In the genomic region with DNA sequence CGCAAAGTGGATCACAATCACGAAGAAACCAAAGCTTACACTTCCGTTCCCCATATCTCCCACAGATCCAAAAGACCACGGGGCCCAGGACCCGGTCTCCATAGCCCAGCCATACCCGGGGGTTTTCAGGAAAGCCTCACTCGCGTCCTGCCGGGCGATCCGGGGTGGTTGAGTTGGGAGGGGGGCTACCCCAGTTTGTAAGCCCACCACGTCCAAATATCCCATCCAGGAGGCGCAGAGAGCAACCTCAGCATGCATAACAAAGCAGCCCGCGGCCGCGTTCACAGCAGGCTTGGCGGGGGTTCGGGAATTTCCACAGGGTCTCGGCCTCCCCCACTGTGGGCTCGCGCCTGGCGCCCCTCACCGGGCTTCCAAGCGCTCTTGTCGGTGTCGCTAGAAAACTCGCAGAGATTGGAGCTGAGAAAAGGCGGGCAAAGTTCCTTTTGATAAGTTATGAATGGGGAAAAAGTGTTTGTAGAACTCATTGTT, we compare ENCODE assay signal across 1 cellular context.
TF ChIP-seq lines count a peak whose summit lies in the region.

No MANE protein-coding gene starts in this region.

TF ChIP-seq in HepG2, 621 proteins besides CTCF, POLR2A, EP300 and RAD21 (continued from another document):
- TF ChIP-seq, protein P1, sequence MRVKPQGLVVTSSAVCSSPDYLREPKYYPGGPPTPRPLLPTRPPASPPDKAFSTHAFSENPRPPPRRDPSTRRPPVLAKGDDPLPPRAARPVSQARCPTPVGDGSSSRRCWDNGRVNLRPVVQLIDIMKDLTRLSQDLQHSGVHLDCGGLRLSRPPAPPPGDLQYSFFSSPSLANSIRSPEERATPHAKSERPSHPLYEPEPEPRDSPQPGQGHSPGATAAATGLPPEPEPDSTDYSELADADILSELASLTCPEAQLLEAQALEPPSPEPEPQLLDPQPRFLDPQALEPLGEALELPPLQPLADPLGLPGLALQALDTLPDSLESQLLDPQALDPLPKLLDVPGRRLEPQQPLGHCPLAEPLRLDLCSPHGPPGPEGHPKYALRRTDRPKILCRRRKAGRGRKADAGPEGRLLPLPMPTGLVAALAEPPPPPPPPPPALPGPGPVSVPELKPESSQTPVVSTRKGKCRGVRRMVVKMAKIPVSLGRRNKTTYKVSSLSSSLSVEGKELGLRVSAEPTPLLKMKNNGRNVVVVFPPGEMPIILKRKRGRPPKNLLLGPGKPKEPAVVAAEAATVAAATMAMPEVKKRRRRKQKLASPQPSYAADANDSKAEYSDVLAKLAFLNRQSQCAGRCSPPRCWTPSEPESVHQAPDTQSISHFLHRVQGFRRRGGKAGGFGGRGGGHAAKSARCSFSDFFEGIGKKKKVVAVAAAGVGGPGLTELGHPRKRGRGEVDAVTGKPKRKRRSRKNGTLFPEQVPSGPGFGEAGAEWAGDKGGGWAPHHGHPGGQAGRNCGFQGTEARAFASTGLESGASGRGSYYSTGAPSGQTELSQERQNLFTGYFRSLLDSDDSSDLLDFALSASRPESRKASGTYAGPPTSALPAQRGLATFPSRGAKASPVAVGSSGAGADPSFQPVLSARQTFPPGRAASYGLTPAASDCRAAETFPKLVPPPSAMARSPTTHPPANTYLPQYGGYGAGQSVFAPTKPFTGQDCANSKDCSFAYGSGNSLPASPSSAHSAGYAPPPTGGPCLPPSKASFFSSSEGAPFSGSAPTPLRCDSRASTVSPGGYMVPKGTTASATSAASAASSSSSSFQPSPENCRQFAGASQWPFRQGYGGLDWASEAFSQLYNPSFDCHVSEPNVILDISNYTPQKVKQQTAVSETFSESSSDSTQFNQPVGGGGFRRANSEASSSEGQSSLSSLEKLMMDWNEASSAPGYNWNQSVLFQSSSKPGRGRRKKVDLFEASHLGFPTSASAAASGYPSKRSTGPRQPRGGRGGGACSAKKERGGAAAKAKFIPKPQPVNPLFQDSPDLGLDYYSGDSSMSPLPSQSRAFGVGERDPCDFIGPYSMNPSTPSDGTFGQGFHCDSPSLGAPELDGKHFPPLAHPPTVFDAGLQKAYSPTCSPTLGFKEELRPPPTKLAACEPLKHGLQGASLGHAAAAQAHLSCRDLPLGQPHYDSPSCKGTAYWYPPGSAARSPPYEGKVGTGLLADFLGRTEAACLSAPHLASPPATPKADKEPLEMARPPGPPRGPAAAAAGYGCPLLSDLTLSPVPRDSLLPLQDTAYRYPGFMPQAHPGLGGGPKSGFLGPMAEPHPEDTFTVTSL (CRISPR knock-in tag; IDR thresholded peaks at IDR 0.05; ENCODE audit: borderline replicate concordance): no peak
